Comparison of ENCODE assay signal across 18 cellular contexts in the genomic region with DNA sequence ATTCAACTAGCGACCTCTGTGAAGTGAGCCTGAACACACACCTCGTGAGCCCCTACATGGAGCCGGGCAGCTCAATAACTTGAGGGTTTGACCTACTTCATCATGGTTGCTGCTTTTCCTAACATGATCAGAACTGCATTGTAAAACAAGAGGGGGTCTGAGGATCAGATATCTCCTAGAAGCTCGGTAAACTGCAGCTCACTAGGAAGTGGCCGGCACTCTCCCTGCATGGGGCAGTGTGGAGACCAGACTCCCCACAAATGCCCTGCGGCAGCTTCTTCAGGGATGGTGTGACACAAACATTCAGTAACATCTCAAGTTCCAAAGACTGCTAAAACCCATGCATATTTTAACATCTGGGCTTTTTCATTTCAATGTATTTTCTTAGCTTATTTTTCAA. TPM values are rescaled to one million over a fixed set of nuclear protein-coding genes. Genes with fewer than 3 reads are reported as not detected.
DNase-seq lines count a peak whose midpoint lies in the region; ATAC-seq and TF ChIP-seq lines count a peak whose summit lies in the region.
"Had no signal": no experiment of that assay in that cellular context is flagged by ENCODE, and none has a peak within 500 bp of the region (broad histone marks: within the 10 kb centered on the region; RNA-seq: fewer than 3 reads in every experiment).

No MANE protein-coding gene starts in this region.

- peaks cover 80% of the 10 kb centered on the region for H3K79me2 ChIP-seq in hepatocyte

- peaks cover 87% of the 10 kb centered on the region for H3K4me1 Mint-ChIP-seq in endodermal cell
- H3K4me1 Mint-ChIP-seq in nephron progenitor cell = peaks cover 100% of the 10 kb centered on the region

- H3K36me3 Mint-ChIP-seq in endodermal cell (ENCODE audit: low read depth) (peaks cover 92% of the 10 kb centered on the region), nephron progenitor cell (ENCODE audit: low read depth) (peaks cover 62% of the 10 kb centered on the region)
- H3K36me3 Mint-ChIP-seq: CD8-positive, alpha-beta T cell had no signal

- DNase-seq in ELF-1 (ENCODE audit: low read depth, low spot score) (peak; percentile 34), endodermal cell (peak; percentile 38), nephron progenitor cell (no peak), NCI-H1105 (lab: John Stamatoyannopoulos, UW) (no peak), hepatocyte (ENCODE audit: low spot score) (no peak), cerebellum (ENCODE audit: low spot score) (no peak)
- DNase-seq: ACHN; CD8-positive, alpha-beta T cell; COR-L47; DMS153; DMS79 treated with DMSO at 0.1 percent for 48 hours; GF-D8; GOT3; H9; HFFc6 had no signal

- H3K4me3 Mint-ChIP-seq in endodermal cell (peak overlapping the region; percentile 8), nephron progenitor cell (peak overlapping the region; percentile 26)
- H3K4me3 Mint-ChIP-seq: CD8-positive, alpha-beta T cell; H9; HFFc6 had no signal

- H3K4me2 ChIP-seq in BLaER1 (peak overlapping the region; percentile 85; the same call in 1 of the 2 replicates), hepatocyte (no peak overlapping the region)

- H2AFZ ChIP-seq in hepatocyte = no peak overlapping the region

- H3K4me1 ChIP-seq in BLaER1 = peaks cover 73% of the 10 kb centered on the region
- peaks cover 57% of the 10 kb centered on the region for H3K4me1 ChIP-seq in endodermal cell (ENCODE audit: control insufficient read depth, insufficient read depth, low read length)
- peaks cover 49% of the 10 kb centered on the region for H3K4me1 ChIP-seq in hepatocyte (ENCODE audit: insufficient read depth)

- H3K9ac ChIP-seq in BLaER1 (no peak overlapping the region), endodermal cell (ENCODE audit: extremely low read depth, low read length, poor library complexity, severe bottlenecking) (no peak overlapping the region)

- H3K36me3 ChIP-seq in BLaER1 (no peaks in the 10 kb centered on the region), endodermal cell (ENCODE audit: control insufficient read depth, insufficient read depth, low read length) (peaks cover 92% of the 10 kb centered on the region), hepatocyte (replicated peaks; ENCODE audit: insufficient read depth, low read depth) (no peaks in the 10 kb centered on the region)

- 89 to 90% methylated on average over 4 to 6 of the region's 6 CpGs for WGBS in endodermal cell (ENCODE audit: insufficient coverage in 1 of 2, insufficient read length in 1 of 2), 2 experiments
- 80% methylated on average over 6 of the region's 6 CpGs for WGBS in hepatocyte (ENCODE audit: low lambda C conversion rate, missing lambda C conversion rate)

- H3K27me3 ChIP-seq in BLaER1 (no peaks in the 10 kb centered on the region), endodermal cell (ENCODE audit: control insufficient read depth, insufficient read depth, low read length, poor library complexity, severe bottlenecking) (no peaks in the 10 kb centered on the region), hepatocyte (no peaks in the 10 kb centered on the region)

- TF ChIP-seq CTCF in endodermal cell (conservative IDR thresholded peaks at IDR 0.05) (no peak), nephron progenitor cell (IDR thresholded peaks at IDR 0.05) (no peak), hepatocyte (IDR thresholded peaks at IDR 0.05; ENCODE audit: poor library complexity) (no peak)

- H3K9me3 ChIP-seq in BLaER1 (0 out of 2 replicates have a peak, but pooled peaks cover 5% of the 10 kb centered on the region), endodermal cell (ENCODE audit: control insufficient read depth, low read length) (peaks cover 22% of the 10 kb centered on the region), hepatocyte (ENCODE audit: low read depth) (no peaks in the 10 kb centered on the region)

- H3K9me3 Mint-ChIP-seq in endodermal cell (no peaks in the 10 kb centered on the region), nephron progenitor cell (no peaks in the 10 kb centered on the region)
- H3K9me3 Mint-ChIP-seq: CD8-positive, alpha-beta T cell; H9; HFFc6 had no signal

- H3K27ac ChIP-seq in BLaER1 = no peak overlapping the region
- no peak overlapping the region for H3K27ac ChIP-seq in endodermal cell (ENCODE audit: low read depth, low read length)
- no peak overlapping the region for H3K27ac ChIP-seq in hepatocyte
- H3K27ac ChIP-seq: C4-2B had no signal

- no peak for ATAC-seq in GM21786 (IDR thresholded peaks at IDR 0.05; ENCODE audit: unreplicated experiment)
- ATAC-seq: CD8-positive, alpha-beta T cell had no signal

- H3K27me3 Mint-ChIP-seq in endodermal cell (ENCODE audit: insufficient read depth) (no peaks in the 10 kb centered on the region), nephron progenitor cell (ENCODE audit: low read depth, poor library complexity) (peaks cover 4% of the 10 kb centered on the region)

- H3K4me3 ChIP-seq in BLaER1 (no peak overlapping the region), endodermal cell (ENCODE audit: low read length) (no peak overlapping the region), hepatocyte (no peak overlapping the region)

- H3K9me2 ChIP-seq in hepatocyte (replicated peaks; ENCODE audit: insufficient read depth) = no peaks in the 10 kb centered on the region

- H3K27ac Mint-ChIP-seq in endodermal cell (peak overlapping the region; percentile 70), nephron progenitor cell (peak overlapping the region; percentile 97)
- H3K27ac Mint-ChIP-seq: CD8-positive, alpha-beta T cell; H9; HFFc6 had no signal

- H4K20me1 ChIP-seq in BLaER1 = no peaks in the 10 kb centered on the region
- H4K20me1 ChIP-seq in hepatocyte (ENCODE audit: insufficient read depth, poor library complexity, severe bottlenecking) = peaks cover 4% of the 10 kb centered on the region

RNA-seq across cellular contexts. Expression of gene LHFPL2, which starts 18.5 kb away (rescaled TPM):
- total RNA-seq in endodermal cell (100 to 1,000 TPM; 136 to 238 TPM), hepatocyte (38.0 and 39.9 TPM in 2 replicates), cerebellum (34.2 TPM)
- polyA plus RNA-seq in endodermal cell (2013, experiment 1 of 2) = 23.7 TPM
- 24.8 TPM for polyA plus RNA-seq in endodermal cell (2013, experiment 2 of 2)
- 10.2 and 15.6 TPM in 2 replicates for polyA plus RNA-seq in hepatocyte

Comparison
In these comparisons a context has a peak if more than half of its experiments do, and no peak if none do; other contexts are left out.
1. DNase-seq: peak in ELF-1 (single experiment) and endodermal cell (single experiment); none in nephron progenitor cell (single experiment), NCI-H1105 (single experiment), hepatocyte (single experiment) and cerebellum (single experiment).